ENCODE assay signal across 8 cellular contexts in genomic region chr14:94051115-94051514, GRCh38. TPM values are rescaled to one million over a fixed set of nuclear protein-coding genes. Genes with fewer than 3 reads are reported as not detected.
DNase-seq lines count a peak whose midpoint lies in the region; TF ChIP-seq lines count a peak whose summit lies in the region.

No MANE protein-coding gene starts in this region.

- no peak overlapping the region for H3K27ac ChIP-seq in transverse colon

- H3K9me3 ChIP-seq in transverse colon: no peaks in the 10 kb centered on the region

- no peak for DNase-seq in activated naive CD4-positive, alpha-beta T cell treated with anti-CD3 and anti-CD28 coated beads, Interleukin-2, amount 10 ng/mL, durations not matched to agents 7 days and 5 days
- no peak for DNase-seq in activated naive CD4-positive, alpha-beta T cell treated with anti-CD3 and anti-CD28 coated beads, Interleukin-2, amount 50 U/mL, for 16 hours
- DNase-seq in astrocyte of the spinal cord (ENCODE audit: low read depth, low spot score) (peak; percentile 68), kidney epithelial cell (ENCODE audit: low read depth) (no peak), transverse colon (peak; percentile 56), NCI-H1417 (lab: John Stamatoyannopoulos, UW) (no peak)
- no peak for DNase-seq in stimulated activated CD4-positive, alpha-beta T cell treated with anti-CD3 and anti-CD28 coated beads, Interleukin-4, amount 100 ng/mL, for 4 hours
- no peak for DNase-seq in stimulated activated naive CD4-positive, alpha-beta T cell (lab: John Stamatoyannopoulos, UW)

- H3K27me3 Mint-ChIP-seq in activated naive CD4-positive, alpha-beta T cell treated with anti-CD3 and anti-CD28 coated beads, Interleukin-2, amount 10 ng/mL, durations not matched to agents 7 days and 5 days: no peaks in the 10 kb centered on the region

- TF ChIP-seq EP300 in transverse colon (IDR thresholded peaks at IDR 0.05; ENCODE audit: low read depth): no peak

- peaks cover 32% of the 10 kb centered on the region for H3K4me1 Mint-ChIP-seq in activated naive CD4-positive, alpha-beta T cell treated with anti-CD3 and anti-CD28 coated beads, Interleukin-2, amount 10 ng/mL, durations not matched to agents 7 days and 5 days

- intact Hi-C loops in transverse colon (cut with DNase I; ENCODE audit: low total_unique reads): no loop called here

- H3K4me3 ChIP-seq in astrocyte of the spinal cord (ENCODE audit: low read depth, low read length): no peak overlapping the region
- H3K4me3 ChIP-seq in kidney epithelial cell (ENCODE audit: low read depth, low read length): no peak overlapping the region
- H3K4me3 ChIP-seq in transverse colon: no peak overlapping the region

- no peaks in the 10 kb centered on the region for H3K9me3 Mint-ChIP-seq in activated naive CD4-positive, alpha-beta T cell treated with anti-CD3 and anti-CD28 coated beads, Interleukin-2, amount 10 ng/mL, durations not matched to agents 7 days and 5 days

- H3K4me3 Mint-ChIP-seq in activated naive CD4-positive, alpha-beta T cell treated with anti-CD3 and anti-CD28 coated beads, Interleukin-2, amount 10 ng/mL, durations not matched to agents 7 days and 5 days: no peak overlapping the region

- CTCF ChIA-PET in activated naive CD4-positive, alpha-beta T cell treated with anti-CD3 and anti-CD28 coated beads, Interleukin-2, amount 10 ng/mL, durations not matched to agents 7 days and 5 days (lab: Charles Lee): interaction anchor here (0.8 to 8.0 kb wide), 5 partner anchors 15 to 129 kb away, joined by 3 to 50 read pairs (median 7); no protein-coding TSS in a partner anchor

- H3K4me1 ChIP-seq in transverse colon: peaks cover 0 to 7% (median 0%) of the 10 kb centered on the region in 4 donors

- H3K36me3 Mint-ChIP-seq in activated naive CD4-positive, alpha-beta T cell treated with anti-CD3 and anti-CD28 coated beads, Interleukin-2, amount 10 ng/mL, durations not matched to agents 7 days and 5 days: peaks cover 65% of the 10 kb centered on the region

- WGBS in transverse colon (ENCODE audit: low coverage in 1 of 2), 2 donors: 0 to 54% methylated on average over 3 to 9 of the region's 9 CpGs

- H3K27ac Mint-ChIP-seq in activated naive CD4-positive, alpha-beta T cell treated with anti-CD3 and anti-CD28 coated beads, Interleukin-2, amount 10 ng/mL, durations not matched to agents 7 days and 5 days: peak overlapping the region; percentile 25

- TF ChIP-seq POLR2A in transverse colon (IDR thresholded peaks at IDR 0.05): no peak

- TF ChIP-seq CTCF in astrocyte of the spinal cord (IDR thresholded peaks at IDR 0.05; ENCODE audit: low read depth, low read length): peak; percentile 71
- peak; percentile 61 for TF ChIP-seq CTCF in kidney epithelial cell (IDR thresholded peaks at IDR 0.05; ENCODE audit: insufficient read depth, low read length, poor library complexity, severe bottlenecking)
- TF ChIP-seq CTCF in transverse colon (IDR thresholded peaks at IDR 0.05): peak; percentile 33 to 50 (median 42)

- in situ Hi-C loops in astrocyte of the spinal cord (cut with HindIII; ENCODE audit: low sequenced_read_pairs) (no loop called here), transverse colon (cut with MboI; ENCODE audit: low pct_ligation_motif_present in 1 of 4, low pct_unique_long_range_greater_than_20kb in 1 of 4, low sequenced_read_pairs in 3 of 4) (no loop called here)

- H3K36me3 ChIP-seq in kidney epithelial cell (ENCODE audit: control insufficient read depth, insufficient read depth, low read length) (peaks cover 7% of the 10 kb centered on the region), transverse colon (peaks cover 0 to 61% (median 22%) of the 10 kb centered on the region in 4 donors)

- H3K27me3 ChIP-seq in kidney epithelial cell (ENCODE audit: control insufficient read depth, insufficient read depth, low read length): no peaks in the 10 kb centered on the region
- no peaks in the 10 kb centered on the region for H3K27me3 ChIP-seq in transverse colon

RNA-seq across cellular contexts. Expression of gene OTUB2, which starts 25.0 kb away (rescaled TPM):
- total RNA-seq in kidney epithelial cell (6.4 and 8.3 TPM in 2 replicates), transverse colon (1 to 10 TPM in 2 of 4 donors, not detected in 2; 2.6 to 2.7 TPM)

RNA-seq across cellular contexts. Expression of gene DDX24, which starts 29.9 kb away (rescaled TPM):
- 97.3 and 98.2 TPM in 2 replicates for total RNA-seq in kidney epithelial cell
- total RNA-seq in transverse colon: 100 to 1,000 TPM in 1 of 4 donors, 10 to 100 TPM in 3; 70.2 to 319 (median 87.7) TPM

RNA-seq across cellular contexts. Expression of gene IFI27L1, which starts 30.0 kb away (rescaled TPM):
- total RNA-seq in kidney epithelial cell: 21.5 and 24.7 TPM in 2 replicates
- 10 to 100 TPM in 3 of 4 donors, not detected in 1; 12.3 to 21.3 (median 17.9) TPM for total RNA-seq in transverse colon

RNA-seq across cellular contexts. Expression of gene CCDC197, which starts 54.0 kb away (rescaled TPM):
- total RNA-seq in kidney epithelial cell: not detected in 2 replicates
- not detected for total RNA-seq in transverse colon

RNA-seq across cellular contexts. Expression of gene IFI27, which starts 59.4 kb away (rescaled TPM):
- total RNA-seq in kidney epithelial cell (under 0.01 and 1.4 TPM in 2 replicates), transverse colon (1,000 to 10,000 TPM in 1 of 4 donors, 100 to 1,000 TPM in 3; 124 to 1,625 (median 472) TPM)

Comparison
In these comparisons a context has a peak if more than half of its experiments do, and no peak if none do; other contexts are left out.
1. DNase-seq: peak in astrocyte of the spinal cord (single experiment) and transverse colon (single experiment); none in activated naive CD4-positive, alpha-beta T cell treated with anti-CD3 and anti-CD28 coated beads, Interleukin-2, amount 10 ng/mL, durations not matched to agents 7 days and 5 days (single experiment), activated naive CD4-positive, alpha-beta T cell treated with anti-CD3 and anti-CD28 coated beads, Interleukin-2, amount 50 U/mL, for 16 hours (single experiment), kidney epithelial cell (single experiment), stimulated activated CD4-positive, alpha-beta T cell treated with anti-CD3 and anti-CD28 coated beads, Interleukin-4, amount 100 ng/mL, for 4 hours (0 of 2), stimulated activated naive CD4-positive, alpha-beta T cell (0 of 6) and NCI-H1417 (0 of 3).
2. Peak in every context shown above with its lines, with median percentiles within 50 percentile points of each other: CTCF ChIP-seq.